In genomic region chr2:218726004-218726574, GRCh38 we compare ENCODE assay signal across 30 cellular contexts. TPM values are rescaled to one million over a fixed set of nuclear protein-coding genes. Genes with fewer than 3 reads are reported as not detected.
"Had no signal": no experiment of that assay in that cellular context is flagged by ENCODE, and none has a peak within 500 bp of the region (broad histone marks: within the 10 kb centered on the region; RNA-seq: fewer than 3 reads in every experiment).

No MANE protein-coding gene starts in this region.

- H3K27me3 Mint-ChIP-seq: progenitor cell of endocrine pancreas; stimulated activated naive B cell treated with anti-CD40 and anti-IgM and Interleukin-4, amounts not matched to agents 10 μg/mL and 1 μg/mL and 100 μg/mL, for 72 hours; stimulated activated naive CD8-positive, alpha-beta T cell treated with anti-CD3 and anti-CD28 coated beads, Interleukin-15, Interleukin-2, amounts not matched to agents 100 ng/mL and 50 ng/mL, for 24 hours had no signal

- DNase-seq: natural killer cell; occipital lobe; ovary; posterior cingulate gyrus; psoas muscle; right cardiac atrium; spleen; stimulated activated CD4-positive, alpha-beta T cell treated with anti-CD3 and anti-CD28 coated beads, Interleukin-12 subunit alpha, Interleukin-12 subunit beta, amount 100 ng/mL, for 4 hours; stimulated activated CD4-positive, alpha-beta T cell treated with anti-CD3 and anti-CD28 coated beads, Interleukin-1b, Interleukin-23, amount 100 ng/mL, for 48 hours; stimulated activated CD4-positive, alpha-beta T cell treated with anti-CD3 and anti-CD28 coated beads, Interleukin-4, amount 100 ng/mL, for 1 hour; stimulated activated naive B cell treated with anti-CD40 and anti-IgM and Interleukin-4, amounts not matched to agents 10 μg/mL and 1 μg/mL and 100 μg/mL, for 72 hours; stimulated activated naive CD4-positive, alpha-beta T cell treated with Interleukin-2 at 50 U/mL for 16 hours; stomach; thyroid gland; trophoblast cell; upper lobe of left lung had no signal

- H3K4me1 ChIP-seq: neural progenitor cell, psoas muscle, thyroid gland, upper lobe of left lung had no signal

- H3K4me2 ChIP-seq: neural progenitor cell, smooth muscle cell had no signal

- ATAC-seq: natural killer cell; psoas muscle; right cardiac atrium; sciatic nerve; stimulated activated effector memory CD8-positive, alpha-beta T cell treated with anti-CD3 and anti-CD28 coated beads, Interleukin-12 subunit alpha, Interleukin-12 subunit beta, amount 100 ng/mL, for 72 hours; stimulated activated naive B cell treated with anti-CD40 and anti-IgM and Interleukin-4, amounts not matched to agents 10 μg/mL and 1 μg/mL and 100 μg/mL, for 72 hours had no signal

- H3K4me3 ChIP-seq: neural progenitor cell, ovary, psoas muscle, skin epidermis, smooth muscle cell, spleen, stomach, thoracic aorta, thyroid gland, tibial nerve, upper lobe of left lung, vagina had no signal

- H3K27me3 ChIP-seq: neural progenitor cell, ovary, spleen, stomach, thyroid gland, tibial nerve, upper lobe of left lung, vagina had no signal

- H3K36me3 ChIP-seq: ovary, thoracic aorta, thyroid gland, upper lobe of left lung had no signal

- H3K9me3 ChIP-seq: ovary, thyroid gland, vagina had no signal

- H3K27ac Mint-ChIP-seq: natural killer cell; nephron; neural progenitor cell; progenitor cell of endocrine pancreas; stimulated activated effector memory CD8-positive, alpha-beta T cell treated with anti-CD3 and anti-CD28 coated beads, Interleukin-12 subunit alpha, Interleukin-12 subunit beta, amount 100 ng/mL, for 72 hours; stimulated activated naive B cell treated with anti-CD40 and anti-IgM and Interleukin-4, amounts not matched to agents 10 μg/mL and 1 μg/mL and 100 μg/mL, for 72 hours; stimulated activated naive CD8-positive, alpha-beta T cell treated with anti-CD3 and anti-CD28 coated beads, Interleukin-15, Interleukin-2, amounts not matched to agents 100 ng/mL and 50 ng/mL, for 24 hours had no signal

- FAIRE-seq: urothelium cell line had no signal

- H2AFZ ChIP-seq: neural progenitor cell, parathyroid adenoma had no signal

- H3K4me1 Mint-ChIP-seq: nephron had no signal

- H3K4me3 Mint-ChIP-seq: natural killer cell; nephron; neural progenitor cell; stimulated activated effector memory CD8-positive, alpha-beta T cell treated with anti-CD3 and anti-CD28 coated beads, Interleukin-12 subunit alpha, Interleukin-12 subunit beta, amount 100 ng/mL, for 72 hours; stimulated activated naive B cell treated with anti-CD40 and anti-IgM and Interleukin-4, amounts not matched to agents 10 μg/mL and 1 μg/mL and 100 μg/mL, for 72 hours; stimulated activated naive CD8-positive, alpha-beta T cell treated with anti-CD3 and anti-CD28 coated beads, Interleukin-15, Interleukin-2, amounts not matched to agents 100 ng/mL and 50 ng/mL, for 24 hours had no signal

- H3K27ac ChIP-seq: neural progenitor cell, ovary, parathyroid adenoma, psoas muscle, skin epidermis, spleen, stomach, thoracic aorta, thyroid gland, tibial nerve, upper lobe of left lung, vagina had no signal

- H3K9ac ChIP-seq: neural progenitor cell, parathyroid adenoma had no signal

RNA-seq across cellular contexts. Expression of gene CYP27A1, which starts 55.9 kb away (rescaled TPM):
- polyA plus RNA-seq: neural cell had no signal
